ENCODE assay signal across 9 cellular contexts in genomic region chr1:193111641-193112090, GRCh38. TPM values are rescaled to one million over a fixed set of nuclear protein-coding genes. Genes with fewer than 3 reads are reported as not detected.
A peak's percentile ranks its signal among the peaks of the same experiment; 100 is the strongest.
DNase-seq lines count a peak whose midpoint lies in the region; ATAC-seq and TF ChIP-seq lines count a peak whose summit lies in the region.
"Had no signal": no experiment of that assay in that cellular context is flagged by ENCODE, and none has a peak within 500 bp of the region (broad histone marks: within the 10 kb centered on the region; RNA-seq: fewer than 3 reads in every experiment).

No MANE protein-coding gene starts in this region.

- no peaks in the 10 kb centered on the region for H3K27me3 ChIP-seq in IMR-90 (ENCODE audit: control insufficient read depth, insufficient read depth, low read length)
- H3K27me3 ChIP-seq in brain microvascular endothelial cell (replicated peaks): no peaks in the 10 kb centered on the region

- peaks cover 0 to 3% of the 10 kb centered on the region in 2 experiments; a peak in 1 of 4 replicates for H3K79me1 ChIP-seq in IMR-90 (ENCODE audit: low read depth in 1 of 2, low read length in 2 of 2)

- H3K27ac ChIP-seq in IMR-90 (ENCODE audit: insufficient read depth, low read length): peak overlapping the region; percentile 66
- H3K27ac ChIP-seq in brain microvascular endothelial cell: peak overlapping the region; percentile 72

- H3K27ac Mint-ChIP-seq in mesothelial cell of epicardium: peak overlapping the region; percentile 62
- H3K27ac Mint-ChIP-seq: effector memory CD8-positive, alpha-beta T cell had no signal

- POLR2A ChIA-PET in IMR-90 (lab: Charles Lee; ENCODE audit: unreplicated experiment): interaction anchor here (0.7 kb wide), 1 partner anchor 10 kb away, joined by 3 read pairs; no protein-coding TSS in a partner anchor

- CTCF ChIA-PET in IMR-90 (lab: Yijun Ruan, JAX): interaction anchor here (0.7 kb wide), 2 partner anchors 32 to 206 kb away, joined by 4 read pairs; no protein-coding TSS in a partner anchor

- H4K91ac ChIP-seq in IMR-90 (ENCODE audit: insufficient read depth, low read depth, low read length): peak overlapping the region; percentile 82

- dilution Hi-C loops in IMR-90 (cut with HindIII; ENCODE audit: low sequenced_read_pairs, unreplicated experiment): no loop called here

- no CpG with 5 or more reads among the region's 6 CpGs for WGBS in IMR-90 (ENCODE audit: extremely low coverage in 2 of 2, insufficient read length in 1 of 2), 2 experiments

- TF ChIP-seq RAD21 in IMR-90 (IDR thresholded peaks at IDR 0.05; ENCODE audit: low read length): no peak

- peak overlapping the region; percentile 7 to 96; a peak in 3 of 4 replicates for H4K8ac ChIP-seq in IMR-90 (ENCODE audit: low read depth in 2 of 2, low read length in 2 of 2)

- peak; percentile 91 for DNase-seq in AG10803 (ENCODE audit: low read depth)
- peak; percentile 87 for DNase-seq in IMR-90
- DNase-seq in brain microvascular endothelial cell: peak; percentile 86
- DNase-seq in mesothelial cell of epicardium (ENCODE audit: low spot score in 2 of 2, unreplicated experiment in 2 of 2): no peak
- no peak for DNase-seq in activated T-cell treated with anti-CD3 and anti-CD28 coated beads, Interleukin-2, amount 50 U/mL, for 4 hours
- DNase-seq in NCI-H1930 (lab: John Stamatoyannopoulos, UW): no peak
- no peak for DNase-seq in NCI-H1417 (lab: John Stamatoyannopoulos, UW)
- DNase-seq: effector memory CD8-positive, alpha-beta T cell had no signal

- peak overlapping the region; percentile 82; the same call in 1 of the 3 replicates for H2BK15ac ChIP-seq in IMR-90 (ENCODE audit: low read depth, low read length)

- peaks cover 11% of the 10 kb centered on the region for H3K4me1 ChIP-seq in IMR-90 (ENCODE audit: control insufficient read depth, insufficient read depth, low read length)

- peak overlapping the region; percentile 26; the same call in 1 of the 2 replicates for H3K23ac ChIP-seq in IMR-90 (ENCODE audit: low read depth, low read length)

- H3K4ac ChIP-seq in IMR-90 (ENCODE audit: low read depth, low read length): peak overlapping the region; percentile 72

- H2BK20ac ChIP-seq in IMR-90 (ENCODE audit: low read depth, low read length): peak overlapping the region; percentile 84

- H3K56ac ChIP-seq in IMR-90 (ENCODE audit: extremely low read depth, insufficient read depth, low read length): peak overlapping the region; percentile 79; the same call in 1 of the 2 replicates

- intact Hi-C loops in IMR-90 (cut with micrococcal nuclease): no loop called here

- in situ Hi-C loops in IMR-90 (cut with MboI; ENCODE audit: low sequenced_read_pairs): loop anchor here (10.0 kb wide), 1 partner anchor 637 kb away; no protein-coding TSS in a partner anchor
- in situ Hi-C loops in brain microvascular endothelial cell (cut with HindIII; ENCODE audit: low pct_ligation_motif_present, low sequenced_read_pairs): no loop called here

- H2BK120ac ChIP-seq in IMR-90 (ENCODE audit: low read depth, low read length): peak overlapping the region; percentile 85

- H2AK5ac ChIP-seq in IMR-90 (ENCODE audit: low read depth, low read length): peak overlapping the region; percentile 89; the same call in 1 of the 2 replicates

- H3K18ac ChIP-seq in IMR-90 (ENCODE audit: low read depth, low read length): peak overlapping the region; percentile 20; the same call in 1 of the 2 replicates

- no peaks in the 10 kb centered on the region for H3K9me3 ChIP-seq in IMR-90 (ENCODE audit: control insufficient read depth, insufficient read depth, low read length)

- H3K4me2 ChIP-seq in IMR-90 (ENCODE audit: low read depth, low read length): peak overlapping the region; percentile 35; the same call in 1 of the 2 replicates

- peaks cover 11% of the 10 kb centered on the region for H3K4me1 Mint-ChIP-seq in mesothelial cell of epicardium
- H3K4me1 Mint-ChIP-seq in activated T-cell treated with anti-CD3 and anti-CD28 coated beads, Interleukin-2, amount 50 U/mL, for 4 hours (ENCODE audit: low read depth): no peaks in the 10 kb centered on the region

- TF ChIP-seq POLR2A in IMR-90 (IDR thresholded peaks at IDR 0.05; ENCODE audit: low read depth, low read length): no peak

- H2AK9ac ChIP-seq in IMR-90 (replicated peaks; ENCODE audit: low read depth, low read length, poor library complexity): no peak overlapping the region

- no peaks in the 10 kb centered on the region for H3K9me3 Mint-ChIP-seq in mesothelial cell of epicardium
- H3K9me3 Mint-ChIP-seq in activated T-cell treated with anti-CD3 and anti-CD28 coated beads, Interleukin-2, amount 50 U/mL, for 4 hours: no peaks in the 10 kb centered on the region
- H3K9me3 Mint-ChIP-seq: effector memory CD8-positive, alpha-beta T cell had no signal

- no peak overlapping the region for H3K4me3 Mint-ChIP-seq in mesothelial cell of epicardium
- no peak overlapping the region for H3K4me3 Mint-ChIP-seq in activated T-cell treated with anti-CD3 and anti-CD28 coated beads, Interleukin-2, amount 50 U/mL, for 4 hours
- H3K4me3 Mint-ChIP-seq: effector memory CD8-positive, alpha-beta T cell had no signal

- no peak overlapping the region for H4K5ac ChIP-seq in IMR-90 (ENCODE audit: low read depth, low read length)

- H2BK5ac ChIP-seq in IMR-90 (ENCODE audit: low read depth, low read length, poor library complexity, severe bottlenecking): peak overlapping the region; percentile 87

- TF ChIP-seq CTCF in AG10803 (conservative IDR thresholded peaks at IDR 0.05; ENCODE audit: low read length) (no peak), IMR-90 (conservative IDR thresholded peaks at IDR 0.05; ENCODE audit: low read depth, low read length) (no peak), brain microvascular endothelial cell (IDR thresholded peaks at IDR 0.05; ENCODE audit: low read depth, low read length, missing control alignments) (no peak), mesothelial cell of epicardium (IDR thresholded peaks at IDR 0.05; ENCODE audit: unreplicated experiment) (no peak)

- BruUV-seq in IMR-90 (replicated peaks; lab: Mats Ljungman, UMichigan): no TSS peak

- peaks cover 12% of the 10 kb centered on the region for H3K9me1 ChIP-seq in IMR-90 (ENCODE audit: insufficient read depth, low read length)

- no peaks in the 10 kb centered on the region for H3K36me3 ChIP-seq in IMR-90 (ENCODE audit: control insufficient read depth, insufficient read depth, low read length)
- H3K36me3 ChIP-seq in brain microvascular endothelial cell (replicated peaks): no peaks in the 10 kb centered on the region

- peak overlapping the region; percentile 80 for H2AFZ ChIP-seq in IMR-90 (replicated peaks; ENCODE audit: low read length, poor library complexity)

- H3K9ac ChIP-seq in IMR-90 (ENCODE audit: low read depth, low read length): no peak overlapping the region; the same call in 1 of the 2 replicates

- ATAC-seq in IMR-90 (ENCODE audit: low read depth) (peak; percentile 73), GM21717 (IDR thresholded peaks at IDR 0.05; ENCODE audit: unreplicated experiment) (no peak)
- ATAC-seq in activated T-cell treated with anti-CD3 and anti-CD28 coated beads, Interleukin-2, amount 50 U/mL, for 4 hours: no peak
- ATAC-seq: effector memory CD8-positive, alpha-beta T cell had no signal

- peak overlapping the region; percentile 84 for H3K14ac ChIP-seq in IMR-90 (replicated peaks; ENCODE audit: low read depth, low read length)

- H3K4me3 ChIP-seq in AG10803 (ENCODE audit: low read length) (no peak overlapping the region; the same call in 1 of the 2 replicates), IMR-90 (ENCODE audit: insufficient read depth, low read depth, low read length) (no peak overlapping the region), brain microvascular endothelial cell (ENCODE audit: low read depth, low read length) (no peak overlapping the region)

- H3K36me3 Mint-ChIP-seq in mesothelial cell of epicardium: no peaks in the 10 kb centered on the region
- H3K36me3 Mint-ChIP-seq in activated T-cell treated with anti-CD3 and anti-CD28 coated beads, Interleukin-2, amount 50 U/mL, for 4 hours (ENCODE audit: insufficient read depth): no peaks in the 10 kb centered on the region

- no peaks in the 10 kb centered on the region for H4K20me1 ChIP-seq in IMR-90 (ENCODE audit: insufficient read depth, low read length)

- H3K27me3 Mint-ChIP-seq in mesothelial cell of epicardium (ENCODE audit: low read depth): no peaks in the 10 kb centered on the region
- no peaks in the 10 kb centered on the region for H3K27me3 Mint-ChIP-seq in activated T-cell treated with anti-CD3 and anti-CD28 coated beads, Interleukin-2, amount 50 U/mL, for 4 hours (ENCODE audit: low read depth)
- H3K27me3 Mint-ChIP-seq: effector memory CD8-positive, alpha-beta T cell had no signal

TF ChIP-seq in IMR-90, 13 proteins besides CTCF, POLR2A, EP300 and RAD21 (continues in another document):
- peak; percentile 100 for TF ChIP-seq CEBPB (IDR thresholded peaks at IDR 0.05; ENCODE audit: low read depth, low read length)

RNA-seq across cellular contexts. Expression of gene GLRX2, which starts 6.5 kb away (rescaled TPM):
- total RNA-seq in IMR-90 (2012; rRNA removed) (2.0 and 12.8 TPM in 2 replicates), mesothelial cell of epicardium (8.9 to 10.4 TPM (median 10.3 TPM) in 3 replicates)
- polyA plus RNA-seq in IMR-90 (2012; rRNA removed): 13.7 and 15.9 TPM in 2 replicates
- polyA plus RNA-seq in IMR-90 (2012; cell fraction: cytosol; rRNA removed): 3.4 and 3.8 TPM in 2 replicates
- polyA plus RNA-seq in IMR-90 (2012; cell fraction: nucleus; rRNA removed; ENCODE audit: low replicate concordance): 0.87 and 4.0 TPM in 2 replicates
- total RNA-seq in activated T-cell treated with anti-CD3 and anti-CD28 coated beads, Interleukin-2, amount 50 U/mL, for 4 hours: 10 to 100 TPM; 21.4 to 29.3 (median 29.3) TPM

RNA-seq across cellular contexts. Expression of gene CDC73, which starts 10.2 kb away (rescaled TPM):
- total RNA-seq in IMR-90 (2012; rRNA removed) (29.6 and 44.7 TPM in 2 replicates), mesothelial cell of epicardium (67.3 to 71.1 TPM (median 70.2 TPM) in 3 replicates)
- polyA plus RNA-seq in IMR-90 (2012; rRNA removed): 22.1 and 22.3 TPM in 2 replicates
- 4.0 and 7.3 TPM in 2 replicates for polyA plus RNA-seq in IMR-90 (2012; cell fraction: cytosol; rRNA removed)
- 1.1 and 9.4 TPM in 2 replicates for polyA plus RNA-seq in IMR-90 (2012; cell fraction: nucleus; rRNA removed; ENCODE audit: low replicate concordance)
- 10 to 100 TPM; 50.5 to 61.4 (median 58.0) TPM for total RNA-seq in activated T-cell treated with anti-CD3 and anti-CD28 coated beads, Interleukin-2, amount 50 U/mL, for 4 hours

RNA-seq across cellular contexts. Expression of gene RO60, which starts 52.3 kb away (rescaled TPM):
- total RNA-seq in IMR-90 (2012; rRNA removed): 161 and 184 TPM in 2 replicates
- polyA plus RNA-seq in IMR-90 (2012; rRNA removed): 9.6 and 10.9 TPM in 2 replicates
- 3.3 and 5.7 TPM in 2 replicates for polyA plus RNA-seq in IMR-90 (2012; cell fraction: cytosol; rRNA removed)
- polyA plus RNA-seq in IMR-90 (2012; cell fraction: nucleus; rRNA removed; ENCODE audit: low replicate concordance): 6.4 and 10.0 TPM in 2 replicates
- total RNA-seq in mesothelial cell of epicardium: 103 to 107 TPM (median 104 TPM) in 3 replicates
- 10 to 100 TPM; 60.8 to 75.0 (median 61.1) TPM for total RNA-seq in activated T-cell treated with anti-CD3 and anti-CD28 coated beads, Interleukin-2, amount 50 U/mL, for 4 hours

RNA-seq across cellular contexts. Expression of gene UCHL5, which starts 52.5 kb away (rescaled TPM):
- total RNA-seq in IMR-90 (2012; rRNA removed) (12.9 and 25.8 TPM in 2 replicates), mesothelial cell of epicardium (27.1 to 29.7 TPM (median 29.0 TPM) in 3 replicates)
- 15.7 and 18.4 TPM in 2 replicates for polyA plus RNA-seq in IMR-90 (2012; rRNA removed)
- polyA plus RNA-seq in IMR-90 (2012; cell fraction: cytosol; rRNA removed): 3.5 and 9.1 TPM in 2 replicates
- 8.0 and 9.8 TPM in 2 replicates for polyA plus RNA-seq in IMR-90 (2012; cell fraction: nucleus; rRNA removed; ENCODE audit: low replicate concordance)
- 100 to 1,000 TPM in 1 of 3 donors, 10 to 100 TPM in 2; 87.3 to 108 (median 87.8) TPM for total RNA-seq in activated T-cell treated with anti-CD3 and anti-CD28 coated beads, Interleukin-2, amount 50 U/mL, for 4 hours

Comparison
In these comparisons a context has a peak if more than half of its experiments do, and no peak if none do; other contexts are left out.
1. DNase-seq: peak in AG10803 (single experiment), IMR-90 (single experiment) and brain microvascular endothelial cell (single experiment); none in mesothelial cell of epicardium (0 of 2), activated T-cell treated with anti-CD3 and anti-CD28 coated beads, Interleukin-2, amount 50 U/mL, for 4 hours (single experiment), NCI-H1930 (0 of 2) and NCI-H1417 (0 of 3).